In the genomic region with DNA sequence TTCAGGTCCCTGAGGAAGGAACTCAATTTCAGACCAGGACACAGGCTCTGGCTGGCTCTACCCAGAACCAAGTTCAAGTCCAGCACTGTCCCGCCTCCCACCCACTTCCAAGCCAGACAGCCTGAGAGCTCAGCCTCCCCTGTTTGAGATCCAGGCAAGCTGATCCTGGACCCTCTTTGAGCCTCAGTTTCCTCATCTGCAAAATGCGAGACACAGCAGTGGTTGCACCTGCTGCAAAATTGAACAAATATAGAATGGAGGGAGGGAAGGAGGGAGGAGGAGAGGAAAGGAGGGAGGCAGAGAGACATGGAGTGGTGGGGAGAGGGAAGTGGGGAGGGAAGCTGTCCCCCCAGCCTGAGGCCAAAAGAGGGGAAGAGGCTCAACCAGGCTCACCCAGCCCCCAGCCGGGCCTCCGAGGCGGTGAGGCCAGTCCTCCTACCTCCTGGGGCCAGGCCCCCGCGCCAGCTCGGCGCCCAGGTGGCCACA, we compare ENCODE assay signal across 8 cellular contexts. TPM values are rescaled to one million over a fixed set of nuclear protein-coding genes. Genes with fewer than 3 reads are reported as not detected.
A peak's percentile ranks its signal among the peaks of the same experiment; 100 is the strongest.
DNase-seq lines count a peak whose midpoint lies in the region; ATAC-seq lines count a peak whose summit lies in the region.

No MANE protein-coding gene starts in this region.

- H3K27ac Mint-ChIP-seq in activated T-cell treated with anti-CD3 and anti-CD28 coated beads, Interleukin-2, amount 50 U/mL, for 24 hours: no peak overlapping the region
- H3K27ac Mint-ChIP-seq in T-helper 17 cell: no peak overlapping the region
- H3K27ac Mint-ChIP-seq in stimulated activated effector memory CD8-positive, alpha-beta T cell treated with anti-CD3 and anti-CD28 coated beads, Interleukin-12 subunit alpha, Interleukin-12 subunit beta, amount 100 ng/mL, for 72 hours: no peak overlapping the region

- DNase-seq in activated T-cell treated with anti-CD3 and anti-CD28 coated beads, Interleukin-2, amount 50 U/mL, for 24 hours: peak; percentile 36
- no peak for DNase-seq in activated T-cell treated with anti-CD3 and anti-CD28 coated beads for 4 hours
- DNase-seq in T-helper 17 cell: no peak
- no peak for DNase-seq in stimulated activated effector memory CD8-positive, alpha-beta T cell treated with anti-CD3 and anti-CD28 coated beads, Interleukin-12 subunit alpha, Interleukin-12 subunit beta, amount 100 ng/mL, for 72 hours (ENCODE audit: low spot score in 2 of 2)
- DNase-seq in DMS 273 treated with DMSO at 0.1 percent for 48 hours (lab: John Stamatoyannopoulos, UW): no peak
- DNase-seq in left lobe of liver (ENCODE audit: low spot score): no peak

- H3K9me3 Mint-ChIP-seq in activated T-cell treated with anti-CD3 and anti-CD28 coated beads, Interleukin-2, amount 50 U/mL, for 24 hours: peaks cover 2% of the 10 kb centered on the region
- no peaks in the 10 kb centered on the region for H3K9me3 Mint-ChIP-seq in stimulated activated effector memory CD8-positive, alpha-beta T cell treated with anti-CD3 and anti-CD28 coated beads, Interleukin-12 subunit alpha, Interleukin-12 subunit beta, amount 100 ng/mL, for 72 hours

- no peaks in the 10 kb centered on the region for H3K36me3 Mint-ChIP-seq in activated T-cell treated with anti-CD3 and anti-CD28 coated beads, Interleukin-2, amount 50 U/mL, for 24 hours (ENCODE audit: low read depth)
- no peaks in the 10 kb centered on the region for H3K36me3 Mint-ChIP-seq in T-helper 17 cell (ENCODE audit: low read depth)
- H3K36me3 Mint-ChIP-seq in stimulated activated effector memory CD8-positive, alpha-beta T cell treated with anti-CD3 and anti-CD28 coated beads, Interleukin-12 subunit alpha, Interleukin-12 subunit beta, amount 100 ng/mL, for 72 hours: peaks cover 6% of the 10 kb centered on the region

- ATAC-seq in T-helper 17 cell (no peak), HG03520 (IDR thresholded peaks at IDR 0.05; ENCODE audit: unreplicated experiment) (no peak), left lobe of liver (no peak)
- no peak for ATAC-seq in stimulated activated effector memory CD8-positive, alpha-beta T cell treated with anti-CD3 and anti-CD28 coated beads, Interleukin-12 subunit alpha, Interleukin-12 subunit beta, amount 100 ng/mL, for 72 hours

- no peaks in the 10 kb centered on the region for H3K4me1 ChIP-seq in iPS-18a (ENCODE audit: control insufficient read depth, low read depth, low read length)

- H3K4me3 ChIP-seq in iPS-18a (ENCODE audit: low read length): peak overlapping the region; percentile 44

- no peak overlapping the region for H3K9ac ChIP-seq in iPS-18a (ENCODE audit: low read length)

- peaks cover 14% of the 10 kb centered on the region for H3K4me1 Mint-ChIP-seq in activated T-cell treated with anti-CD3 and anti-CD28 coated beads, Interleukin-2, amount 50 U/mL, for 24 hours (ENCODE audit: low read depth)
- H3K4me1 Mint-ChIP-seq in T-helper 17 cell: peaks cover 7% of the 10 kb centered on the region
- H3K4me1 Mint-ChIP-seq in stimulated activated effector memory CD8-positive, alpha-beta T cell treated with anti-CD3 and anti-CD28 coated beads, Interleukin-12 subunit alpha, Interleukin-12 subunit beta, amount 100 ng/mL, for 72 hours: peaks cover 12% of the 10 kb centered on the region

- no peaks in the 10 kb centered on the region for H3K36me3 ChIP-seq in iPS-18a (ENCODE audit: control insufficient read depth, low read depth, low read length)

- H3K9me3 ChIP-seq in T-helper 17 cell (ENCODE audit: control insufficient read depth, low read length, poor library complexity, severe bottlenecking) (no peaks in the 10 kb centered on the region), iPS-18a (ENCODE audit: control insufficient read depth, low read depth, low read length) (no peaks in the 10 kb centered on the region)

- no peak overlapping the region for H3K27ac ChIP-seq in iPS-18a (ENCODE audit: low read length)

- peaks cover 20% of the 10 kb centered on the region for H3K27me3 Mint-ChIP-seq in activated T-cell treated with anti-CD3 and anti-CD28 coated beads, Interleukin-2, amount 50 U/mL, for 24 hours
- peaks cover 7% of the 10 kb centered on the region for H3K27me3 Mint-ChIP-seq in T-helper 17 cell

- H3K27me3 ChIP-seq in iPS-18a (ENCODE audit: control insufficient read depth, insufficient read depth, low read length): peaks cover 23% of the 10 kb centered on the region

- no peak overlapping the region for H3K4me3 Mint-ChIP-seq in activated T-cell treated with anti-CD3 and anti-CD28 coated beads, Interleukin-2, amount 50 U/mL, for 24 hours
- peak overlapping the region; percentile 72 for H3K4me3 Mint-ChIP-seq in T-helper 17 cell
- H3K4me3 Mint-ChIP-seq in stimulated activated effector memory CD8-positive, alpha-beta T cell treated with anti-CD3 and anti-CD28 coated beads, Interleukin-12 subunit alpha, Interleukin-12 subunit beta, amount 100 ng/mL, for 72 hours: peak overlapping the region; percentile 28

RNA-seq across cellular contexts. Expression of a gene that starts 0.7 kb away (rescaled TPM):
- not detected for total RNA-seq in T-helper 17 cell
- 0.15 TPM for total RNA-seq in left lobe of liver

RNA-seq across cellular contexts. Expression of a gene that starts 13.0 kb away (rescaled TPM):
- total RNA-seq in T-helper 17 cell: not detected
- not detected for total RNA-seq in left lobe of liver

RNA-seq across cellular contexts. Expression of a gene that starts 22.6 kb away (rescaled TPM):
- total RNA-seq in T-helper 17 cell (1 to 10 TPM; 5.8 to 7.1 TPM), left lobe of liver (7.0 TPM)

RNA-seq across cellular contexts. Expression of a gene that starts 27.9 kb away (rescaled TPM):
- total RNA-seq in T-helper 17 cell (10 to 100 TPM; 17.9 to 20.3 TPM), left lobe of liver (22.6 TPM)

RNA-seq across cellular contexts. Expression of a gene that starts 42.3 kb away (rescaled TPM):
- total RNA-seq in T-helper 17 cell (10 to 100 TPM; 36.7 to 38.1 TPM), left lobe of liver (103 TPM)
